In genomic region chr17:2797632-2798031, GRCh38 we compare ENCODE assay signal across 15 cellular contexts. TPM values are rescaled to one million over a fixed set of nuclear protein-coding genes. Genes with fewer than 3 reads are reported as not detected.
DNase-seq lines count a peak whose midpoint lies in the region; ATAC-seq, FAIRE-seq and TF ChIP-seq lines count a peak whose summit lies in the region.
"Had no signal": no experiment of that assay in that cellular context is flagged by ENCODE, and none has a peak within 500 bp of the region (broad histone marks: within the 10 kb centered on the region; RNA-seq: fewer than 3 reads in every experiment).

No MANE protein-coding gene starts in this region.

- no peak overlapping the region for H3K4me3 Mint-ChIP-seq in glutamatergic neuron (ENCODE audit: unreplicated experiment)

- no peak overlapping the region for H2BK15ac ChIP-seq in H1 (ENCODE audit: low read length)

- no peak for TF ChIP-seq EP300 in H1 (IDR thresholded peaks at IDR 0.05; ENCODE audit: borderline replicate concordance in 1 of 2, low read depth in 2 of 2, low read length in 2 of 2)
- no peak for TF ChIP-seq EP300 in transverse colon (IDR thresholded peaks at IDR 0.05; ENCODE audit: low read depth)

- no peak overlapping the region for H4K91ac ChIP-seq in H1 (replicated peaks; ENCODE audit: insufficient read length, low read length)

- no peak overlapping the region for H4K5ac ChIP-seq in H1 (ENCODE audit: insufficient read length, low read depth, low read length)

- in situ Hi-C loops in transverse colon (cut with MboI; ENCODE audit: low pct_ligation_motif_present in 1 of 4, low pct_unique_long_range_greater_than_20kb in 1 of 4, low sequenced_read_pairs in 3 of 4), result no loop called here

- peaks cover 0 to 17% (median 0%) of the 10 kb centered on the region in 9 donors for H3K27me3 ChIP-seq in heart left ventricle
- no peaks in the 10 kb centered on the region for H3K27me3 ChIP-seq in H1 (replicated peaks in 1 of 4; ENCODE audit: control insufficient read depth in 3 of 4, extremely low read depth in 1 of 4, insufficient read depth in 3 of 4, low read length in 3 of 4)
- H3K27me3 ChIP-seq in transverse colon, result no peaks in the 10 kb centered on the region
- H3K27me3 ChIP-seq: SJCRH30 had no signal

- H3K23ac ChIP-seq in H1 (ENCODE audit: insufficient read length), result no peak overlapping the region

- no peak overlapping the region for H2AFZ ChIP-seq in H1 (ENCODE audit: low read length)

- peaks cover 19% of the 10 kb centered on the region for H3K27me3 Mint-ChIP-seq in glutamatergic neuron (ENCODE audit: unreplicated experiment)

- no peaks in the 10 kb centered on the region for H3K23me2 ChIP-seq in H1 (ENCODE audit: low read depth, low read length)

- CTCF ChIA-PET in H1 (lab: Charles Lee; ENCODE audit: partially characterized antibody), result interaction anchor here (0.6 kb wide), 1 partner anchor 11 kb away, joined by 4 read pairs; no protein-coding TSS in a partner anchor

- H3K9me3 ChIP-seq in heart left ventricle (no peaks in the 10 kb centered on the region), H1 (ENCODE audit: insufficient read depth in 2 of 2, low read depth in 1 of 2, low read length in 1 of 2) (no peaks in the 10 kb centered on the region), transverse colon (no peaks in the 10 kb centered on the region)
- H3K9me3 ChIP-seq: SJCRH30 had no signal

- H3K36me3 ChIP-seq in heart left ventricle, result no peaks in the 10 kb centered on the region
- H3K36me3 ChIP-seq in H1 (ENCODE audit: control insufficient read depth in 2 of 4, insufficient read depth in 4 of 4, low read length in 3 of 4), result no peaks in the 10 kb centered on the region
- H3K36me3 ChIP-seq in transverse colon, result no peaks in the 10 kb centered on the region
- H3K36me3 ChIP-seq: SJCRH30 had no signal

- H3K27ac ChIP-seq in heart left ventricle, result no peak overlapping the region
- no peak overlapping the region for H3K27ac ChIP-seq in H1 (ENCODE audit: low read depth, low read length)
- H3K27ac ChIP-seq in transverse colon, result peak overlapping the region; percentile 61 to 85 (median 64)
- H3K27ac ChIP-seq: coronary artery, SJCRH30 had no signal

- no peak overlapping the region for H2BK12ac ChIP-seq in H1 (ENCODE audit: low read depth, low read length)

- peak overlapping the region in 1 of 12 donors; percentile 61 for H3K4me3 ChIP-seq in heart left ventricle
- no peak overlapping the region for H3K4me3 ChIP-seq in H1 (ENCODE audit: extremely low read depth in 1 of 4, insufficient read depth in 2 of 4, low read depth in 3 of 4, low read length in 4 of 4)
- peak overlapping the region in 2 of 4 donors; percentile 35 to 39 for H3K4me3 ChIP-seq in transverse colon
- H3K4me3 ChIP-seq: SJCRH30 had no signal

- intact Hi-C loops in heart left ventricle (cut with DNase I), result no loop called here
- intact Hi-C loops in Right ventricle myocardium inferior (cut with DNase I), result no loop called here
- intact Hi-C loops in transverse colon (cut with DNase I; ENCODE audit: low total_unique reads), result no loop called here

- no peak overlapping the region for H3K27ac Mint-ChIP-seq in glutamatergic neuron (ENCODE audit: unreplicated experiment)
- H3K27ac Mint-ChIP-seq: activated naive CD4-positive, alpha-beta T cell treated with anti-CD3 and anti-CD28 coated beads, Interleukin-2, amount 50 U/mL, for 72 hours had no signal

- no peaks in the 10 kb centered on the region for H3K36me3 Mint-ChIP-seq in glutamatergic neuron (ENCODE audit: unreplicated experiment)
- H3K36me3 Mint-ChIP-seq: activated naive CD4-positive, alpha-beta T cell treated with anti-CD3 and anti-CD28 coated beads, Interleukin-2, amount 50 U/mL, for 72 hours had no signal

- WGBS in heart left ventricle, 4 donors, result 43 to 71% (median 67%) methylated on average over 11 of the region's 11 CpGs
- WGBS in H1 (ENCODE audit: extremely low coverage in 1 of 2, insufficient coverage in 1 of 2, insufficient read length in 1 of 2, insufficient replicate concordance in 2 of 2, low coverage in 1 of 2, low lambda C conversion rate in 2 of 2, missing lambda C conversion rate in 1 of 2), 2 experiments, result 92% methylated on average over 9 of the region's 11 CpGs; no CpG with 5 or more reads in 1 of the 2 experiments
- 51% methylated on average over 7 of the region's 11 CpGs; no CpG with 5 or more reads in 1 of the 2 donors for WGBS in transverse colon (ENCODE audit: low coverage in 1 of 2), 2 donors

- peaks cover 0 to 50% (median 2%) of the 10 kb centered on the region in 12 donors for H3K4me1 ChIP-seq in heart left ventricle
- H3K4me1 ChIP-seq in H1 (replicated peaks in 1 of 4; ENCODE audit: control insufficient read depth in 3 of 4, insufficient read depth in 4 of 4, low read length in 3 of 4), result peaks cover 0 to 8% (median 4%) of the 10 kb centered on the region in 4 experiments; a peak in 4 of 7 replicates
- H3K4me1 ChIP-seq in transverse colon, result peaks cover 5 to 30% (median 25%) of the 10 kb centered on the region in 4 donors
- H3K4me1 ChIP-seq: SJCRH30 had no signal

- H3K9ac ChIP-seq in H1 (replicated peaks in 1 of 4; ENCODE audit: extremely low read depth in 1 of 4, low read depth in 3 of 4, low read length in 3 of 4), result no peak overlapping the region

- no peak overlapping the region for H3K4me2 ChIP-seq in H1 (ENCODE audit: insufficient read depth in 1 of 2, low read depth in 2 of 2, low read length in 2 of 2)

- H3K56ac ChIP-seq in H1 (replicated peaks; ENCODE audit: insufficient read length, low read depth, low read length), result no peak overlapping the region

- TF ChIP-seq CTCF in heart left ventricle (IDR thresholded peaks at IDR 0.05) (no peak), H1 (IDR thresholded peaks at IDR 0.05; ENCODE audit: control extremely low read depth in 1 of 3, insufficient read depth in 1 of 3, low read depth in 1 of 3, low read length in 3 of 3) (no peak), transverse colon (IDR thresholded peaks at IDR 0.05) (no peak), glutamatergic neuron (IDR thresholded peaks at IDR 0.05; ENCODE audit: partially characterized antibody, unreplicated experiment) (no peak)

- H2BK5ac ChIP-seq in H1 (ENCODE audit: low read depth, low read length), result 0 out of 2 replicates have a peak overlapping the region, but pooled peaks have one; percentile 30

- H3K18ac ChIP-seq in H1 (ENCODE audit: extremely low read depth, low read length), result no peak overlapping the region

- H2BK120ac ChIP-seq in H1 (replicated peaks; ENCODE audit: low read depth, low read length), result no peak overlapping the region

- H3K4ac ChIP-seq in H1 (replicated peaks; ENCODE audit: insufficient read length, low read depth, low read length), result no peak overlapping the region

- no peak overlapping the region for H2BK20ac ChIP-seq in H1 (ENCODE audit: low read length)

- TF ChIP-seq POLR2A in heart left ventricle (IDR thresholded peaks at IDR 0.05) (no peak), H1 (IDR thresholded peaks at IDR 0.05; ENCODE audit: control extremely low read depth in 1 of 2, low read depth in 2 of 2, low read length in 2 of 2) (no peak), transverse colon (IDR thresholded peaks at IDR 0.05) (peak; percentile 70)

- no peaks in the 10 kb centered on the region; the same call in 1 of the 2 replicates for H3K79me1 ChIP-seq in H1 (ENCODE audit: low read depth, low read length)

- no peak overlapping the region for H2AK5ac ChIP-seq in H1 (ENCODE audit: low read depth, low read length)

- H3K9me3 Mint-ChIP-seq in glutamatergic neuron (ENCODE audit: unreplicated experiment), result peaks cover 9% of the 10 kb centered on the region
- H3K9me3 Mint-ChIP-seq: activated naive CD4-positive, alpha-beta T cell treated with anti-CD3 and anti-CD28 coated beads, Interleukin-2, amount 50 U/mL, for 72 hours had no signal

- H3K14ac ChIP-seq in H1 (ENCODE audit: insufficient read length), result no peak overlapping the region

- no peak overlapping the region for H4K8ac ChIP-seq in H1 (ENCODE audit: extremely low read depth, insufficient read depth, low read length)

- DNase-seq in heart left ventricle (peak in 1 of 5 donors; percentile 37), Right ventricle myocardium inferior (ENCODE audit: missing footprints) (no peak), NCI-H460 (ENCODE audit: extremely low read depth, low read depth) (peak; percentile 13), H1 (ENCODE audit: low read depth in 1 of 2, low spot score in 2 of 2) (no peak), transverse colon (peak; percentile 80), glutamatergic neuron (no peak), DMS53 treated with DMSO at 0.1 percent for 48 hours (lab: John Stamatoyannopoulos, UW; ENCODE audit: unreplicated experiment) (no peak), kidney tubule cell (ENCODE audit: low spot score) (no peak)
- DNase-seq: NCI-H748 treated with DMSO at 0.1 percent for 48 hours, nucleus accumbens, SJCRH30 had no signal

- peaks cover 0 to 9% of the 10 kb centered on the region in 2 experiments for H4K20me1 ChIP-seq in H1 (replicated peaks in 1 of 2; ENCODE audit: control insufficient read depth in 1 of 2, insufficient read depth in 2 of 2, low read length in 2 of 2)

- no peak for TF ChIP-seq RAD21 in H1 (IDR thresholded peaks at IDR 0.05 in 1 of 2, conservative IDR thresholded peaks at IDR 0.05 in 1 of 2; ENCODE audit: low read depth in 2 of 2, low read length in 2 of 2)

- FAIRE-seq in H1 (lab: Jason Lieb, UNC), result no peak
- FAIRE-seq: keratinocyte had no signal

- H3K4me1 Mint-ChIP-seq in glutamatergic neuron (ENCODE audit: low read depth, unreplicated experiment), result peaks cover 44% of the 10 kb centered on the region

- POLR2A ChIA-PET in H1 (lab: Charles Lee; ENCODE audit: partially characterized antibody), result interaction anchor here (0.9 to 1.2 kb wide), 2 partner anchors 55 to 76 kb away, joined by 3 read pairs; no protein-coding TSS in a partner anchor

- ATAC-seq in heart left ventricle (peak in 3 of 4 donors; percentile 22 to 36 (median 30)), Right ventricle myocardium inferior (no peak)
- ATAC-seq: activated CD4-positive, CD25-positive, alpha-beta regulatory T cell treated with anti-CD3 and anti-CD28 coated beads, Interleukin-2, amount 50 U/mL, for 24 hours; activated naive CD4-positive, alpha-beta T cell treated with anti-CD3 and anti-CD28 coated beads, Interleukin-2, amount 50 U/mL, for 72 hours had no signal

- H3K79me2 ChIP-seq in H1 (ENCODE audit: control insufficient read depth in 1 of 2, insufficient read depth in 2 of 2, low read length in 2 of 2), result no peaks in the 10 kb centered on the region

RNA-seq across cellular contexts. Expression of gene RAP1GAP2, which starts 1.4 kb away (rescaled TPM):
- 10 to 100 TPM; 24.7 to 44.1 (median 36.5) TPM for total RNA-seq in heart left ventricle
- 10 to 100 TPM; 13.5 to 18.3 TPM for polyA plus RNA-seq in heart left ventricle
- total RNA-seq in Right ventricle myocardium inferior, result 57.2 TPM
- 13.6 and 14.2 TPM in 2 replicates for total RNA-seq in NCI-H460 (2014; rRNA removed; shearing (Covaris generic))
- polyA plus RNA-seq in NCI-H460 (2014; cell fraction: nucleus; rRNA removed), result 14.8 and 24.1 TPM in 2 replicates
- total RNA-seq in H1 (2021; fragmentation: NEBNext Ultra II Directional; extraction: Animal tissue kit (Norgen Biotek cat#: 25700)), result 63.4 and 63.8 TPM in 2 replicates
- 24.0 and 28.9 TPM in 2 replicates for polyA plus RNA-seq in H1 (2011; rRNA removed)
- 25.1 TPM for polyA plus RNA-seq in H1 (2011; cell fraction: cytosol; rRNA removed)
- 165 TPM for polyA plus RNA-seq in H1 (2011; cell fraction: nucleus; rRNA removed)
- 26.1 to 39.5 TPM (median 30.8 TPM) in 4 replicates for polyA plus RNA-seq in H1 (2012, experiment 1 of 2)
- polyA plus RNA-seq in H1 (2012, experiment 2 of 2), result 16.1 TPM
- 22.5 TPM for polyA plus RNA-seq in H1 (2013, experiment 1 of 2)
- polyA plus RNA-seq in H1 (2013, experiment 2 of 2), result 22.8 TPM
- polyA minus RNA-seq in H1 (2011; rRNA and poly(A)+ RNA removed), result 27.1 and 37.8 TPM in 2 replicates
- polyA minus RNA-seq in H1 (2011; cell fraction: cytosol; rRNA and poly(A)+ RNA removed), result 18.9 TPM
- polyA minus RNA-seq in H1 (2011; cell fraction: nucleus; rRNA and poly(A)+ RNA removed), result 28.5 TPM
- 10 to 100 TPM; 23.0 to 39.6 (median 33.9) TPM for total RNA-seq in transverse colon
- 86.0 TPM for total RNA-seq in glutamatergic neuron (ENCODE audit: unreplicated experiment)

RNA-seq across cellular contexts. Expression of gene CCDC92B, which starts 48.2 kb away (rescaled TPM):
- total RNA-seq in heart left ventricle (under 1 TPM in 6 of 9 donors, not detected in 3; 0.08 to 0.44 (median 0.18) TPM), Right ventricle myocardium inferior (0.16 TPM), transverse colon (under 1 TPM in 3 of 4 donors, not detected in 1; 0.48 to 0.82 (median 0.75) TPM), glutamatergic neuron (ENCODE audit: unreplicated experiment) (19.0 TPM)
- polyA plus RNA-seq in heart left ventricle (under 1 TPM; 0.03 to 0.27 TPM), H1 (2011; rRNA removed) (5.5 and 9.0 TPM in 2 replicates)
- total RNA-seq in NCI-H460 (2014; rRNA removed; shearing (Covaris generic)), result not detected in 2 replicates
- not detected in 2 replicates for polyA plus RNA-seq in NCI-H460 (2014; cell fraction: nucleus; rRNA removed)
- 11.9 and 12.1 TPM in 2 replicates for total RNA-seq in H1 (2021; fragmentation: NEBNext Ultra II Directional; extraction: Animal tissue kit (Norgen Biotek cat#: 25700))
- polyA plus RNA-seq in H1 (2011; cell fraction: cytosol; rRNA removed), result 5.5 TPM
- 11.0 TPM for polyA plus RNA-seq in H1 (2011; cell fraction: nucleus; rRNA removed)
- 9.2 to 11.7 TPM (median 11.1 TPM) in 4 replicates for polyA plus RNA-seq in H1 (2012, experiment 1 of 2)
- polyA plus RNA-seq in H1 (2012, experiment 2 of 2), result 12.5 TPM
- polyA plus RNA-seq in H1 (2013, experiment 1 of 2), result 8.5 TPM
- 8.3 TPM for polyA plus RNA-seq in H1 (2013, experiment 2 of 2)
- 4.7 and 10.4 TPM in 2 replicates for polyA minus RNA-seq in H1 (2011; rRNA and poly(A)+ RNA removed)
- 6.5 TPM for polyA minus RNA-seq in H1 (2011; cell fraction: cytosol; rRNA and poly(A)+ RNA removed)
- polyA minus RNA-seq in H1 (2011; cell fraction: nucleus; rRNA and poly(A)+ RNA removed), result 4.9 TPM
- total RNA-seq: SJCRH30 had no signal
- polyA plus RNA-seq: keratinocyte had no signal

Comparison
In these comparisons a context has a peak if more than half of its experiments do, and no peak if none do; other contexts are left out.
1. DNase-seq: peak in NCI-H460 (single experiment) and transverse colon (single experiment); none in Right ventricle myocardium inferior (single experiment), H1 (0 of 2), glutamatergic neuron (single experiment), DMS53 treated with DMSO at 0.1 percent for 48 hours (single experiment) and kidney tubule cell (single experiment).
2. H3K27ac ChIP-seq: peak in transverse colon (4 of 4); none in heart left ventricle (0 of 12) and H1 (single experiment).